28 cellular contexts compared by ENCODE assay signal in genomic region chr20:1061484-1062221, GRCh38. TPM values are rescaled to one million over a fixed set of nuclear protein-coding genes. Genes with fewer than 3 reads are reported as not detected.
"Had no signal": no experiment of that assay in that cellular context is flagged by ENCODE, and none has a peak within 500 bp of the region (broad histone marks: within the 10 kb centered on the region; RNA-seq: fewer than 3 reads in every experiment).

No MANE protein-coding gene starts in this region.

- H3K4me1 ChIP-seq: esophagus muscularis mucosa, foreskin keratinocyte, gastroesophageal sphincter, neural progenitor cell, parathyroid adenoma, stomach, thyroid gland, vagina had no signal

- H3K27me3 ChIP-seq: esophagus muscularis mucosa, gastroesophageal sphincter, hepatocyte, stomach, thyroid gland, vagina had no signal

- H3K4me3 ChIP-seq: esophagus muscularis mucosa, gastroesophageal sphincter, heart left ventricle, hepatocyte, lung, neural progenitor cell, stomach, thyroid gland, vagina had no signal

- H3K9ac ChIP-seq: neural progenitor cell, parathyroid adenoma had no signal

- H3K36me3 ChIP-seq: esophagus muscularis mucosa, gastroesophageal sphincter, heart left ventricle, neural progenitor cell, stomach, thyroid gland, vagina had no signal

- DNase-seq: cortex of kidney; effector CD4-positive, alpha-beta T cell; foreskin keratinocyte; heart left ventricle; kidney glomerular epithelial cell; naive thymus-derived CD4-positive, alpha-beta T cell; stimulated activated CD4-positive, alpha-beta T cell treated with anti-CD3 and anti-CD28 coated beads, Interleukin-2, amount 100 ng/mL, for 24 hours; stimulated activated CD4-positive, alpha-beta T cell treated with anti-CD3 and anti-CD28 coated beads, Interleukin-4, amount 100 ng/mL, for 24 hours; stimulated activated naive CD4-positive, alpha-beta T cell treated with Interleukin-2 at 50 U/mL for 16 hours; thyroid gland; trophoblast cell had no signal

- ATAC-seq: foreskin keratinocyte; gastroesophageal sphincter; heart left ventricle; naive thymus-derived CD4-positive, alpha-beta T cell; sciatic nerve; stimulated activated effector memory CD8-positive, alpha-beta T cell treated with anti-CD3 and anti-CD28 coated beads, Interleukin-12 subunit alpha, Interleukin-12 subunit beta, amount 100 ng/mL, for 72 hours had no signal

- H3K27ac ChIP-seq: epithelial cell of prostate, esophagus muscularis mucosa, foreskin keratinocyte, gastroesophageal sphincter, heart left ventricle, hepatocyte, neural progenitor cell, parathyroid adenoma, thyroid gland, vagina had no signal

- H3K9me3 ChIP-seq: stomach, thyroid gland, vagina had no signal

RNA-seq across cellular contexts. Expression of gene RSPO4, which starts 59.5 kb away (rescaled TPM):
- total RNA-seq: dermis microvascular lymphatic vessel endothelial cell, fibroblast of lung, foreskin keratinocyte, liver, osteoblast, stomach, temporal lobe, ureter, vagina had no signal
- polyA plus RNA-seq: fibroblast of lung; liver; naive thymus-derived CD4-positive, alpha-beta T cell had no signal
